In genomic region chr1:217718873-217719272, GRCh38 we compare ENCODE assay signal across 1 cellular context.
TF ChIP-seq lines count a peak whose summit lies in the region.

No MANE protein-coding gene starts in this region.

TF ChIP-seq in HepG2, 621 proteins besides CTCF, POLR2A, EP300 and RAD21 (continued from another document):
- TF ChIP-seq PATZ1 (CRISPR knock-in tag; IDR thresholded peaks at IDR 0.05) (no peak), ZC3H13 (CRISPR knock-in tag; IDR thresholded peaks at IDR 0.05) (no peak), ZNF496 (CRISPR knock-in tag; IDR thresholded peaks at IDR 0.05; ENCODE audit: insufficient replicate concordance) (no peak), CHCHD3 (CRISPR knock-in tag; IDR thresholded peaks at IDR 0.05) (no peak), ARHGAP35 (CRISPR knock-in tag; IDR thresholded peaks at IDR 0.05; ENCODE audit: borderline replicate concordance) (no peak)
TF ChIP-seq in HepG2: peak in this region for 0.
